ENCODE assay signal across 8 cellular contexts in genomic region chr6:52419809-52420667, GRCh38. TPM values are rescaled to one million over a fixed set of nuclear protein-coding genes. Genes with fewer than 3 reads are reported as not detected.
DNase-seq lines count a peak whose midpoint lies in the region; ATAC-seq, FAIRE-seq and TF ChIP-seq lines count a peak whose summit lies in the region.

Gene EFHC1, plus strand, starts transcription at chr6:52420342. Its CDS starts 69 bp downstream, at chr6:52420411.

- ATAC-seq in HG02798 (IDR thresholded peaks at IDR 0.05; ENCODE audit: poor library complexity, unreplicated experiment) (peak; percentile 96), heart right ventricle (peak; percentile 96 to 98 (median 97)), upper lobe of right lung (peak; percentile 99)

- peaks cover 0 to 62% (median 23%) of the 10 kb centered on the region in 9 donors for H3K4me1 ChIP-seq in heart right ventricle
- H3K4me1 ChIP-seq in upper lobe of right lung: peaks cover 10% of the 10 kb centered on the region

- TF ChIP-seq CTCF in heart right ventricle (IDR thresholded peaks at IDR 0.05): peak in 1 of 9 donors; percentile 3
- TF ChIP-seq CTCF in upper lobe of right lung (IDR thresholded peaks at IDR 0.05): no peak

- H3K4me3 ChIP-seq in heart right ventricle (peak within 1 kb of the TSS; percentile 60 to 91 (median 80)), upper lobe of right lung (peak within 1 kb of the TSS; percentile 81)

- H3K36me3 ChIP-seq in heart right ventricle (peaks cover 0 to 11% (median 0%) of the 10 kb centered on the region in 9 donors), upper lobe of right lung (no peaks in the 10 kb centered on the region)

- FAIRE-seq in GM12891 (lab: Jason Lieb, UNC): peak; percentile 99

- H3K27me3 ChIP-seq in heart right ventricle: no peaks in the 10 kb centered on the region
- no peaks in the 10 kb centered on the region for H3K27me3 ChIP-seq in upper lobe of right lung

- intact Hi-C loops in heart right ventricle (cut with DNase I) (loop anchor here (2.0 to 10.0 kb wide), 11 partner anchors 77 to 575 kb away; partner anchors contain the start of genes TRAM2 (in 6 of the 10) and GSTA4 (in 1 of the 10)), posterior vena cava (cut with DNase I) (loop anchor here (2.0 to 10.0 kb wide), 4 partner anchors 155 to 242 kb away; partner anchors contain the start of gene TRAM2 (in 1 of the 2)), upper lobe of right lung (cut with DNase I) (loop anchor here (10.0 kb wide), 1 partner anchor 175 kb away; no protein-coding TSS in a partner anchor)

- H3K27ac ChIP-seq in heart right ventricle (peak within 1 kb of the TSS; percentile 52 to 94 (median 87)), upper lobe of right lung (peak within 1 kb of the TSS; percentile 90)

- 0% methylated on average over 57 of the region's 57 CpGs for WGBS in heart right ventricle, 2 donors

- H3K9me3 ChIP-seq in heart right ventricle (no peaks in the 10 kb centered on the region), upper lobe of right lung (no peaks in the 10 kb centered on the region)

- peak; percentile 85 for TF ChIP-seq POLR2A in GM12891 (IDR thresholded peaks at IDR 0.05; ENCODE audit: low read depth, low read length)

- DNase-seq in GM12891 (ENCODE audit: insufficient read length, low spot score) (peak; percentile 69), NCI-H1436 (lab: John Stamatoyannopoulos, UW) (peak; percentile 98), SW480 (ENCODE audit: low spot score) (peak; percentile 95), amniotic epithelial cell (ENCODE audit: low read depth) (peak; percentile 93), heart right ventricle (peak; percentile 98 to 99), posterior vena cava (ENCODE audit: low spot score) (peak; percentile 100), upper lobe of right lung (peak; percentile 99)

TF ChIP-seq in GM12891, 5 proteins besides CTCF, POLR2A, EP300 and RAD21:
- no peak; the same call in 1 of the 2 replicates for TF ChIP-seq TAF1 (IDR thresholded peaks at IDR 0.05; ENCODE audit: low read depth, low read length)
- TF ChIP-seq POLR2AphosphoS5 (IDR thresholded peaks at IDR 0.05; ENCODE audit: low read depth, low read length): peak; percentile 73
TF ChIP-seq in GM12891: peak in this region for 1.

RNA-seq across cellular contexts. Expression of gene EFHC1, which starts in this region (rescaled TPM):
- 12.8 TPM for polyA plus RNA-seq in GM12891 (2012; ENCODE audit: low read depth, missing spikeins)
- total RNA-seq in heart right ventricle: 1 to 10 TPM; 3.3 to 7.6 (median 5.8) TPM
- 10 to 100 TPM in 1 of 2 donors, 1 to 10 TPM in 1; 3.9 to 14.3 TPM for polyA plus RNA-seq in heart right ventricle
- total RNA-seq in posterior vena cava: 10 to 100 TPM; 12.0 to 13.5 TPM
- total RNA-seq in upper lobe of right lung: 16.8 TPM

Comparison
In these comparisons a context has a peak if more than half of its experiments do, and no peak if none do; other contexts are left out.
1. Peak in every context shown above with its lines: DNase-seq, ATAC-seq, H3K4me3 ChIP-seq and H3K27ac ChIP-seq.